In the genomic region with DNA sequence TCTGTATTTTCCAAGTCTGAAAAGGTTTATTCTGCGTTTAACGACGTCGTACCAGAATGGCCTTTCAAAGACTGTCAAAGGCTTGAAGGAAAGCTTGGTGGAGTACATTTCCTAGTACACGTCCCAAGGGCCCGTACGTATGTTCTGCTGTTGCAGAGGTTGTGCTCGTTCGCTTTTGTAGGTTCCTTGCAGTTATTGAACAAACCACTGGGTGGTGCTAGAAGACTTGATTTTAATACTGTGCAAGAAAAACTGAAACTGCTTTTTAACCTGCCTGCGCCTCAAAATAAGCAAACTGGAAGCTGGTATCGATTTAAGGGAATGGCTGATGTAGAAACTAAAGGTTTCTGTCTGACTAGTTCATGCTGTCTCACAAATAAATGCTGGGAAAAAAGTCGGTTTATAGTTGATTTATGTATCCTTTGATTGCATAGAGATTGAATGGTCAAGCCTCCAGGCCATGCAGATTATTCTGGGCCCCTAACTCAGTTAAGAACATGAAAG, we compare ENCODE assay signal across 8 cellular contexts. TPM values are rescaled to one million over a fixed set of nuclear protein-coding genes. Genes with fewer than 3 reads are reported as not detected.
DNase-seq lines count a peak whose midpoint lies in the region; ATAC-seq and TF ChIP-seq lines count a peak whose summit lies in the region.

No MANE protein-coding gene starts in this region.

- H3K4me1 ChIP-seq in heart right ventricle, result peaks cover 0 to 78% (median 28%) of the 10 kb centered on the region in 9 donors

- no peaks in the 10 kb centered on the region for H3K9me3 ChIP-seq in heart right ventricle

- peak; percentile 64 to 92 (median 87) for TF ChIP-seq CTCF in heart right ventricle (IDR thresholded peaks at IDR 0.05)

- DNase-seq in DMS114 treated with DMSO at 0.1 percent for 48 hours (lab: John Stamatoyannopoulos, UW; ENCODE audit: unreplicated experiment), result peak; percentile 80
- DNase-seq in NCI-H1105 treated with DMSO at 0.1 percent for 48 hours (lab: John Stamatoyannopoulos, UW), result peak; percentile 56
- peak; percentile 26 to 75 for DNase-seq in SW 1271 (lab: John Stamatoyannopoulos, UW)
- DNase-seq in amniotic stem cell (lab: John Stamatoyannopoulos, UW), result peak; percentile 71
- DNase-seq in heart right ventricle, result peak in 1 of 2 donors; percentile 78
- peak; percentile 87 for DNase-seq in renal cortical epithelial cell (ENCODE audit: low read depth)

- no peaks in the 10 kb centered on the region for H3K27me3 ChIP-seq in heart right ventricle

- H3K4me3 ChIP-seq in heart right ventricle, result peak overlapping the region in 1 of 10 donors; percentile 15

- peak overlapping the region in 1 of 10 donors; percentile 67 for H3K27ac ChIP-seq in heart right ventricle

- H3K36me3 ChIP-seq in heart right ventricle, result peaks cover 0 to 15% (median 0%) of the 10 kb centered on the region in 9 donors

- intact Hi-C loops in heart right ventricle (cut with DNase I), result loop anchor here in 9 of 10 donors (1.0 to 10.0 kb wide), 7 partner anchors 198 to 330 kb away; no protein-coding TSS in a partner anchor

- ATAC-seq in GM21723 (IDR thresholded peaks at IDR 0.05; ENCODE audit: unreplicated experiment) (peak; percentile 67), heart right ventricle (peak; percentile 60 to 78 (median 73)), HG02938 (IDR thresholded peaks at IDR 0.05; ENCODE audit: unreplicated experiment) (no peak)

- WGBS in heart right ventricle, 2 donors, result 10 to 16% methylated on average over 12 of the region's 12 CpGs

RNA-seq across cellular contexts. Expression of a gene that starts 54.6 kb away (rescaled TPM):
- total RNA-seq in heart right ventricle, result 10 to 100 TPM; 59.5 to 82.9 (median 65.4) TPM
- polyA plus RNA-seq in heart right ventricle, result 10 to 100 TPM; 17.5 to 29.8 TPM
- 39.6 and 86.7 TPM in 2 replicates for total RNA-seq in renal cortical epithelial cell
